Comparison of ENCODE assay signal across 26 cellular contexts in the genomic region with DNA sequence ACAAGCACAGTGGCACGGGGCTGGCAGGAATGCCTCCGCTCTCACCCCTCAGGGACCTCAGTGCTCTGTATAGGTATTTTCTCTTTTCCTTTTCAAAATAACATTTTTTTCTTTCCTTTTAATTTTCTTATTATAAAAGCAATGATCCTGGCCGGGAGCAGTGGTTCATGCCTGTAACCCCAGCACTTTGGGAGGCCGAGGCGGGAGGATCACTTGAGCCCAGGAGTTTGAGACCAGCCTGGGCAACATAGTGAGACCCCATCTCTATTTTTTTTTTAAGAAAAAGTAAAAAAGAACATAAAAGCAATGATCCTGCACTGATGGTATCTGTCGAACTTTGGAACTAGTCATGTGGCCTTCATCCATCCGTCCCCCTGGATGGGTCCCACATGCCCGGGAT. TPM values are rescaled to one million over a fixed set of nuclear protein-coding genes. Genes with fewer than 3 reads are reported as not detected.
"Had no signal": no experiment of that assay in that cellular context is flagged by ENCODE, and none has a peak within 500 bp of the region (broad histone marks: within the 10 kb centered on the region; RNA-seq: fewer than 3 reads in every experiment).

No MANE protein-coding gene starts in this region.

- ATAC-seq: activated CD4-positive, CD25-positive, alpha-beta regulatory T cell treated with anti-CD3 and anti-CD28 coated beads, Interleukin-2, amount 50 U/mL, for 24 hours; activated naive CD4-positive, alpha-beta T cell treated with anti-CD3 and anti-CD28 coated beads, Interleukin-2, amount 50 U/mL, for 72 hours; activated T-helper 17 cell treated with anti-CD3 and anti-CD28 coated beads, Interleukin-2, amount 50 U/mL, for 72 hours; mucosa of descending colon; naive thymus-derived CD4-positive, alpha-beta T cell; stimulated activated naive B cell treated with anti-CD40 and anti-IgM and Interleukin-4, amounts not matched to agents 10 μg/mL and 1 μg/mL and 100 μg/mL, for 72 hours had no signal

- H3K27me3 Mint-ChIP-seq: activated T-helper 17 cell treated with anti-CD3 and anti-CD28 coated beads, Interleukin-2, amount 50 U/mL, for 72 hours; naive thymus-derived CD4-positive, alpha-beta T cell; progenitor cell of endocrine pancreas had no signal

- H3K36me3 ChIP-seq: brain microvascular endothelial cell, esophagus squamous epithelium, left ventricle myocardium inferior, right atrium auricular region, SJSA1 had no signal

- H3K27ac Mint-ChIP-seq: activated T-helper 17 cell treated with anti-CD3 and anti-CD28 coated beads, Interleukin-2, amount 50 U/mL, for 72 hours; progenitor cell of endocrine pancreas; stimulated activated naive B cell treated with anti-CD40 and anti-IgM and Interleukin-4, amounts not matched to agents 10 μg/mL and 1 μg/mL and 100 μg/mL, for 72 hours had no signal

- H3K9me3 Mint-ChIP-seq: activated naive CD4-positive, alpha-beta T cell treated with anti-CD3 and anti-CD28 coated beads, Interleukin-2, amount 50 U/mL, for 72 hours; activated T-helper 17 cell treated with anti-CD3 and anti-CD28 coated beads, Interleukin-2, amount 50 U/mL, for 72 hours; naive thymus-derived CD4-positive, alpha-beta T cell; stimulated activated naive B cell treated with anti-CD40 and anti-IgM and Interleukin-4, amounts not matched to agents 10 μg/mL and 1 μg/mL and 100 μg/mL, for 72 hours had no signal

- H3K27ac ChIP-seq: brain microvascular endothelial cell, esophagus squamous epithelium, left ventricle myocardium inferior, right atrium auricular region, SJSA1 had no signal

- H3K4me1 ChIP-seq: right atrium auricular region, SJSA1 had no signal

- H3K4me3 Mint-ChIP-seq: activated T-helper 17 cell treated with anti-CD3 and anti-CD28 coated beads, Interleukin-2, amount 50 U/mL, for 72 hours; stimulated activated naive B cell treated with anti-CD40 and anti-IgM and Interleukin-4, amounts not matched to agents 10 μg/mL and 1 μg/mL and 100 μg/mL, for 72 hours had no signal

- H3K36me3 Mint-ChIP-seq: stimulated activated naive B cell treated with anti-CD40 and anti-IgM and Interleukin-4, amounts not matched to agents 10 μg/mL and 1 μg/mL and 100 μg/mL, for 72 hours had no signal

- DNase-seq: activated CD4-positive, alpha-beta T cell treated with anti-CD3 and anti-CD28 coated beads, Interleukin-2, amount 50 U/mL, for 4 hours; anterior cingulate cortex; brain microvascular endothelial cell; cortex of kidney; effector CD4-positive, alpha-beta T cell; esophagus squamous epithelium; hippocampal formation; left ventricle myocardium inferior; mucosa of descending colon; stimulated activated CD4-positive, alpha-beta T cell treated with anti-CD3 and anti-CD28 coated beads, Interleukin-2, amount 100 ng/mL, for 48 hours; stimulated activated naive B cell treated with anti-CD40 and anti-IgM and Interleukin-4, amounts not matched to agents 10 μg/mL and 1 μg/mL and 100 μg/mL, for 72 hours; substantia nigra; SW 1271; T1000; trophoblast cell had no signal

- H3K9me3 ChIP-seq: esophagus squamous epithelium, left ventricle myocardium inferior, mucosa of descending colon, right atrium auricular region, SJSA1 had no signal

- H3K27me3 ChIP-seq: brain microvascular endothelial cell, esophagus squamous epithelium, right atrium auricular region, SJSA1 had no signal

- H3K4me3 ChIP-seq: esophagus squamous epithelium, left ventricle myocardium inferior, mucosa of descending colon, right atrium auricular region, SJSA1 had no signal

RNA-seq across cellular contexts. Expression of a gene that starts 3.2 kb away (rescaled TPM):
- total RNA-seq: endothelial cell of umbilical vein, fibroblast of villous mesenchyme, glomerular endothelial cell, kidney epithelial cell, progenitor cell of endocrine pancreas, SJSA1 had no signal
- polyA plus RNA-seq: endothelial cell of umbilical vein had no signal
